34 cellular contexts compared by ENCODE assay signal in genomic region chr1:182245040-182245439, GRCh38.
"Had no signal": no experiment of that assay in that cellular context is flagged by ENCODE, and none has a peak within 500 bp of the region (broad histone marks: within the 10 kb centered on the region; RNA-seq: fewer than 3 reads in every experiment).

No MANE protein-coding gene starts in this region.

- H3K36me3 ChIP-seq: MG63 had no signal

- H3K4me3 ChIP-seq: MG63 had no signal

- DNase-seq: Karpas-422, Kasumi-1, MG63, MM.1S, MV-4-11, NCI-H1048, NCI-H1092, NCI-H1092 treated with DMSO at 0.1 percent for 48 hours, NCI-H1105, NCI-H1105 treated with DMSO at 0.1 percent for 48 hours, NCI-H1417, NCI-H1417 treated with DMSO at 0.1 percent for 48 hours, NCI-H1436, NCI-H1436 treated with DMSO at 0.1 percent for 48 hours, NCI-H146, NCI-H1694, NCI-H1694 treated with DMSO at 0.1 percent for 48 hours, NCI-H187, NCI-H187 treated with DMSO at 0.1 percent for 48 hours, NCI-H1930, NCI-H2029, NCI-H2029 treated with DMSO at 0.1 percent for 48 hours, NCI-H2081, NCI-H2081 treated with DMSO at 0.1 percent for 48 hours, NCI-H2107, NCI-H2171, NCI-H2171 treated with DMSO at 0.1 percent for 48 hours, NCI-H2227 treated with DMSO at 0.1 percent for 48 hours, NCI-H226, NCI-H345, NCI-H446, NCI-H446 treated with DMSO at 0.1 percent for 48 hours, NCI-H510A, NCI-H510A treated with DMSO at 0.1 percent for 48 hours had no signal

- H3K9me3 ChIP-seq: MG63 had no signal

- H3K27me3 ChIP-seq: MG63 had no signal
